In genomic region chr10:101214446-101215396, GRCh38 we compare ENCODE assay signal across 8 cellular contexts. TPM values are rescaled to one million over a fixed set of nuclear protein-coding genes. Genes with fewer than 3 reads are reported as not detected.
DNase-seq lines count a peak whose midpoint lies in the region; ATAC-seq and TF ChIP-seq lines count a peak whose summit lies in the region.

No MANE protein-coding gene starts in this region.

- peaks cover 100% of the 10 kb centered on the region for H3K27me3 Mint-ChIP-seq in neural crest cell (ENCODE audit: low read depth)

- H3K36me3 Mint-ChIP-seq in neural crest cell (ENCODE audit: low read depth): no peaks in the 10 kb centered on the region

- H3K27ac ChIP-seq in OCI-LY1 (ENCODE audit: low read depth, low read length, poor library complexity, severe bottlenecking): no peak overlapping the region
- H3K27ac ChIP-seq in substantia nigra (ENCODE audit: low read depth, low read length, poor library complexity, severe bottlenecking): no peak overlapping the region

- H3K4me1 Mint-ChIP-seq in neural crest cell: peaks cover 26% of the 10 kb centered on the region

- no peaks in the 10 kb centered on the region for H4K20me1 ChIP-seq in OCI-LY1 (ENCODE audit: insufficient read depth, low read length)

- H3K27me3 ChIP-seq in OCI-LY1 (ENCODE audit: insufficient read depth, low read length): no peaks in the 10 kb centered on the region

- no peak overlapping the region for H3K4me3 ChIP-seq in OCI-LY1 (ENCODE audit: low read depth, low read length, poor library complexity, severe bottlenecking)

- H3K9me3 Mint-ChIP-seq in neural crest cell: no peaks in the 10 kb centered on the region

- TF ChIP-seq POLR2A in erythroblast (IDR thresholded peaks at IDR 0.05; ENCODE audit: low read length): no peak

- no peaks in the 10 kb centered on the region for H3K9me3 ChIP-seq in OCI-LY1 (ENCODE audit: low read length)

- no peak overlapping the region for H3K27ac Mint-ChIP-seq in neural crest cell (ENCODE audit: unreplicated experiment)

- H3K4me3 Mint-ChIP-seq in neural crest cell: peak overlapping the region; percentile 75

- H2AFZ ChIP-seq in OCI-LY1 (ENCODE audit: low read length): no peak overlapping the region

- peaks cover 6% of the 10 kb centered on the region for H3K4me1 ChIP-seq in OCI-LY1 (ENCODE audit: insufficient read depth, low read length, severe bottlenecking)

- no peaks in the 10 kb centered on the region for H3K9me2 ChIP-seq in OCI-LY1 (ENCODE audit: low read depth, low read length)

- H3K36me3 ChIP-seq in OCI-LY1 (ENCODE audit: insufficient read depth, low read length): no peaks in the 10 kb centered on the region

- 0 out of 2 replicates have a peak overlapping the region, but pooled peaks have one; percentile 51 for H3K4me2 ChIP-seq in OCI-LY1 (ENCODE audit: low read length)

- peak; percentile 50 for ATAC-seq in HG02885 (IDR thresholded peaks at IDR 0.05; ENCODE audit: poor library complexity, unreplicated experiment)

- H3K79me2 ChIP-seq in OCI-LY1 (ENCODE audit: insufficient read depth, low read length): no peaks in the 10 kb centered on the region

- no peaks in the 10 kb centered on the region for H3F3A ChIP-seq in OCI-LY1 (ENCODE audit: insufficient read depth, low read length)

- TF ChIP-seq CTCF in OCI-LY1 (IDR thresholded peaks at IDR 0.05; ENCODE audit: low read length) (peak; percentile 55), neural crest cell (conservative IDR thresholded peaks at IDR 0.05) (peak; percentile 96)

- H3K9ac ChIP-seq in OCI-LY1 (ENCODE audit: low read length): no peak overlapping the region

- DNase-seq in DMS53 (lab: John Stamatoyannopoulos, UW) (peak; percentile 83), activated T-cell treated with anti-CD3 and anti-CD28 coated beads for 1 hour (ENCODE audit: low read depth) (peak; percentile 73), erythroblast (lab: John Stamatoyannopoulos, UW) (peak; percentile 64 to 82), neural crest cell (ENCODE audit: low read depth, low spot score) (peak; percentile 73), substantia nigra (lab: John Stamatoyannopoulos, UW) (peak in 30 of 49 donors; percentile 1 to 67 (median 32)), cortex of kidney (lab: John Stamatoyannopoulos, UW) (no peak)

RNA-seq across cellular contexts. Expression of gene LBX1, which starts 14.5 kb away (rescaled TPM):
- 1.0 and 1.1 TPM in 2 replicates for total RNA-seq in neural crest cell
